In the genomic region with DNA sequence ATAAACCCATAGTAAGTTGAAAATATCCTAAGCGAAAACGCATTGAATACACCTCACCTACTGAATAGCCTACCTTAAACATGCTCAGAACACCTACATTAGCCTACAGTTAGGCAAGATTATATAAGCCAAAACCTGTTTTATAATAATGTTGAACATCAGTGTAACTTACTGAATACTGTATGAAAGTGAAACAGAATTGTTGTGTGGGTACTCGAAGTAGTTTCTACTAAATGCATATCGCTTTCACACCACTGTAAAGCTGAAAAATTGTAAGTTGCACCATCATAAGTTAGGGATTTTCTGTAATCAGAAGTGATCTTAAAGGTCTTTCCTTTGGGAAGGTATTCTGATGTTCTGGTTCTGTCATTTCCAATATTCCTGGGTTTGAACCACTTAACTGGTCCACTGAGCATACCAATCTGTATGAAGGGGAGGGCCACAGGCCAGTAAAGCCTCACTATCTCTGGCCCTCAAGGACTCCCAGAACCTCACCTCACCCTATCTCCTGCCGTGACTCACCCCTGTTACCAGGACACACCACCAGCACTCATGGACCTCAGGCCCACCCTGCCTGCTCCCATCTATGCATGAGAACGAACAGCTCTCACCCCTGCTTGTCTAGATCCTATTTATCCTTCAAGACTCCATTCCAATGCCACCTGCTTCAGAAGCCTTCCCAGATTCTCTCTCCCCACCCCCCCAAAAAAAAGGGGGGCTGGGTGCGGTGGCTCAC, we compare ENCODE assay signal across 20 cellular contexts.
DNase-seq lines count a peak whose midpoint lies in the region; ATAC-seq and TF ChIP-seq lines count a peak whose summit lies in the region.
"Had no signal": no experiment of that assay in that cellular context is flagged by ENCODE, and none has a peak within 500 bp of the region (broad histone marks: within the 10 kb centered on the region; RNA-seq: fewer than 3 reads in every experiment).

No MANE protein-coding gene starts in this region.

- no peak overlapping the region for H3K27ac Mint-ChIP-seq in natural killer cell
- H3K27ac Mint-ChIP-seq: activated naive CD4-positive, alpha-beta T cell treated with anti-CD3 and anti-CD28 coated beads, Interleukin-2, amount 10 ng/mL, durations not matched to agents 7 days and 5 days had no signal

- peak overlapping the region; percentile 93 for H3K4me2 ChIP-seq in OCI-LY3 (ENCODE audit: low read length)

- intact Hi-C loops in natural killer cell (cut with micrococcal nuclease): no loop called here
- intact Hi-C loops in left ventricle myocardium inferior (cut with micrococcal nuclease): loop anchor here (2.0 kb wide), 1 partner anchor 183 kb away; a partner anchor contains a TSS

- no peaks in the 10 kb centered on the region for H3K79me2 ChIP-seq in OCI-LY3 (ENCODE audit: low read length)

- H3K4me3 ChIP-seq in OCI-LY3 (ENCODE audit: low read length): peak overlapping the region; percentile 8; the same call in 1 of the 2 replicates
- no peak overlapping the region for H3K4me3 ChIP-seq in left ventricle myocardium inferior

- ATAC-seq in GM18907 (IDR thresholded peaks at IDR 0.05; ENCODE audit: unreplicated experiment) (peak; percentile 39), GM21825 (IDR thresholded peaks at IDR 0.05; ENCODE audit: unreplicated experiment) (peak; percentile 41), natural killer cell (no peak), GM19351 (IDR thresholded peaks at IDR 0.05; ENCODE audit: unreplicated experiment) (no peak)

- H2AFZ ChIP-seq in OCI-LY3 (ENCODE audit: low read depth, low read length): no peak overlapping the region

- TF ChIP-seq CTCF in OCI-LY3 (IDR thresholded peaks at IDR 0.05; ENCODE audit: low read depth, low read length) (no peak), natural killer cell (IDR thresholded peaks at IDR 0.05) (no peak), left ventricle myocardium inferior (IDR thresholded peaks at IDR 0.05; ENCODE audit: borderline replicate concordance) (no peak)

- H3K27ac ChIP-seq in OCI-LY3 (ENCODE audit: low read length) (no peak overlapping the region), left ventricle myocardium inferior (replicated peaks) (no peak overlapping the region)

- H3K9me3 Mint-ChIP-seq in natural killer cell: no peaks in the 10 kb centered on the region
- H3K9me3 Mint-ChIP-seq: activated naive CD4-positive, alpha-beta T cell treated with anti-CD3 and anti-CD28 coated beads, Interleukin-2, amount 10 ng/mL, durations not matched to agents 7 days and 5 days had no signal

- DNase-seq in natural killer cell: no peak
- DNase-seq in activated CD4-positive, CD25-positive, alpha-beta regulatory T cell (lab: John Stamatoyannopoulos, UW): no peak
- DNase-seq in islet precursor cell: no peak
- DNase-seq in left ventricle myocardium inferior: no peak
- DNase-seq: activated CD4-positive, alpha-beta T cell treated with anti-CD3 and anti-CD28 coated beads, Interleukin-2, amount 50 U/mL, for 4 hours; activated naive CD4-positive, alpha-beta T cell treated with anti-CD3 and anti-CD28 coated beads, Interleukin-2, amount 10 ng/mL, durations not matched to agents 7 days and 5 days; activated T-cell treated with anti-CD3 and anti-CD28 coated beads, Interleukin-2, amount 50 U/mL, for 1 hour; cerebellar nuclear complex; DND-41; effector CD4-positive, alpha-beta T cell; HCEC 1CT; NCI-H146; NCI-H526 treated with DMSO at 0.1 percent for 48 hours; OCI-M1; SHP77 treated with DMSO at 0.1 percent for 48 hours; stimulated activated CD4-positive, alpha-beta T cell treated with anti-CD3 and anti-CD28 coated beads, Interleukin-4, amount 100 ng/mL, for 4 hours had no signal

- H3K9me3 ChIP-seq in OCI-LY3 (ENCODE audit: insufficient read depth, low read length): no peaks in the 10 kb centered on the region
- H3K9me3 ChIP-seq in left ventricle myocardium inferior (replicated peaks): no peaks in the 10 kb centered on the region

- no peaks in the 10 kb centered on the region for H3K36me3 Mint-ChIP-seq in natural killer cell
- H3K36me3 Mint-ChIP-seq: activated naive CD4-positive, alpha-beta T cell treated with anti-CD3 and anti-CD28 coated beads, Interleukin-2, amount 10 ng/mL, durations not matched to agents 7 days and 5 days had no signal

- H4K20me1 ChIP-seq in OCI-LY3 (ENCODE audit: insufficient read depth, low read length): no peaks in the 10 kb centered on the region

- no peak overlapping the region; the same call in 1 of the 2 replicates for H3K9ac ChIP-seq in OCI-LY3 (ENCODE audit: low read length)

- H3K27me3 ChIP-seq in OCI-LY3 (ENCODE audit: low read depth, low read length) (no peaks in the 10 kb centered on the region), left ventricle myocardium inferior (ENCODE audit: low read depth) (peaks cover 8% of the 10 kb centered on the region)

- peaks cover 31% of the 10 kb centered on the region for H3K4me1 ChIP-seq in OCI-LY3 (ENCODE audit: low read length)
- peaks cover 13% of the 10 kb centered on the region for H3K4me1 ChIP-seq in left ventricle myocardium inferior

- H3K4me1 Mint-ChIP-seq in natural killer cell: peaks cover 5 to 14% of the 10 kb centered on the region in 2 donors

- H3K4me3 Mint-ChIP-seq in natural killer cell: peak overlapping the region; percentile 50
- H3K4me3 Mint-ChIP-seq: activated naive CD4-positive, alpha-beta T cell treated with anti-CD3 and anti-CD28 coated beads, Interleukin-2, amount 10 ng/mL, durations not matched to agents 7 days and 5 days had no signal

- H3K27me3 Mint-ChIP-seq in natural killer cell (ENCODE audit: low read depth in 2 of 2): no peaks in the 10 kb centered on the region

- H3K36me3 ChIP-seq in OCI-LY3 (replicated peaks; ENCODE audit: low read depth, low read length) (no peaks in the 10 kb centered on the region), left ventricle myocardium inferior (peaks cover 4% of the 10 kb centered on the region)

Comparison
In these comparisons a context has a peak if more than half of its experiments do, and no peak if none do; other contexts are left out.
1. ATAC-seq: peak in GM18907 (single experiment) and GM21825 (single experiment); none in natural killer cell (0 of 3) and GM19351 (single experiment).